In the genomic region with DNA sequence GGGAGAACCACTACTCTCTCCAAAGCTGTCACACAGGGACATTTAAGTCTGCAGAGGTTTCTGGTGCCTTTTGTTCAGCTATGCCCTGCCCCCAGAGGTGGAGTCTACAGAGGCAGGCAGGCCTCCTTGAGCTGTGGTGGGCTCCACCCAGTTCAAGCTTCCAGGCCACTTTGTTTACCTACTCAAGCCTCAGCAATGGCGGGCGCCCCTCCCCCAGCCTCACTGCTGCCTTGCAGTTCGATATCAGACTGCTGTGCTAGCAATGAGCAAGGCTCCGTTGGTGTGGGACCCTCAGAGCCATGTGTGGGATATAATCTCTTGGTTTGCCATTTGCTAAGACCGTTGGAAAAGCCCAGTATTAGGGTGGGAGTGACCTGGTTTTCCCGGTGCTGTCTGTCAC, we compare ENCODE assay signal across 1 cellular context.
TF ChIP-seq lines count a peak whose summit lies in the region.

No MANE protein-coding gene starts in this region.

TF ChIP-seq in K562, 482 proteins besides CTCF, POLR2A, EP300 and RAD21 (continued from another document):
- TF ChIP-seq YY1 (IDR thresholded peaks at IDR 0.05; ENCODE audit: borderline replicate concordance in 1 of 3, control insufficient read depth in 1 of 3, extremely low read depth in 1 of 3, insufficient read depth in 3 of 3, insufficient read length in 1 of 3, insufficient replicate concordance in 2 of 3, low read depth in 1 of 3, low read length in 2 of 3) (peak in 1 of 3 experiments; percentile 60), NFRKB (IDR thresholded peaks at IDR 0.05; ENCODE audit: low read depth) (0 out of 2 replicates have a peak, but pooled peaks have one; percentile 47), LEF1 (IDR thresholded peaks at IDR 0.05) (0 out of 2 replicates have a peak, but pooled peaks have one; percentile 21), ZNF766 (CRISPR knock-in tag; conservative IDR thresholded peaks at IDR 0.05) (peak; percentile 96), ARID1B (IDR thresholded peaks at IDR 0.05) (0 out of 2 replicates have a peak, but pooled peaks have one; percentile 20)
TF ChIP-seq in K562: peak in this region for 9; not testable (repeated sequence) for 473.
